In genomic region chr13:99916366-99917103, GRCh38 we compare ENCODE assay signal across 8 cellular contexts. TPM values are rescaled to one million over a fixed set of nuclear protein-coding genes. Genes with fewer than 3 reads are reported as not detected.
DNase-seq lines count a peak whose midpoint lies in the region; ATAC-seq and TF ChIP-seq lines count a peak whose summit lies in the region.

No MANE protein-coding gene starts in this region.

- H3K9me3 ChIP-seq in CD4-positive, CD25-positive, alpha-beta regulatory T cell (ENCODE audit: control insufficient read depth in 2 of 2, low read length in 2 of 2) = no peaks in the 10 kb centered on the region
- H3K9me3 ChIP-seq in adrenal gland (replicated peaks in 1 of 3) = no peaks in the 10 kb centered on the region
- no peaks in the 10 kb centered on the region for H3K9me3 ChIP-seq in right cardiac atrium (ENCODE audit: control insufficient read depth, low read length)
- H3K9me3 ChIP-seq in smooth muscle cell (replicated peaks; ENCODE audit: low read depth) = no peaks in the 10 kb centered on the region

- H3K4me3 Mint-ChIP-seq in CD4-positive, CD25-positive, alpha-beta regulatory T cell = peak overlapping the region in 2 of 4 donors; percentile 5 to 32

- no peaks in the 10 kb centered on the region for H3K36me3 ChIP-seq in CD4-positive, CD25-positive, alpha-beta regulatory T cell (ENCODE audit: control insufficient read depth, insufficient read depth, low read length)
- no peaks in the 10 kb centered on the region for H3K36me3 ChIP-seq in adrenal gland (replicated peaks in 1 of 2)
- H3K36me3 ChIP-seq in smooth muscle cell (ENCODE audit: low read depth) = no peaks in the 10 kb centered on the region

- no peaks in the 10 kb centered on the region for H3K36me3 Mint-ChIP-seq in CD4-positive, CD25-positive, alpha-beta regulatory T cell

- no peaks in the 10 kb centered on the region for H4K20me1 ChIP-seq in smooth muscle cell (ENCODE audit: low read depth)

- H3F3A ChIP-seq in smooth muscle cell (ENCODE audit: low read depth) = no peaks in the 10 kb centered on the region

- TF ChIP-seq CTCF in adrenal gland (IDR thresholded peaks at IDR 0.05) = peak; percentile 69 to 98 (median 86)
- TF ChIP-seq CTCF in smooth muscle cell (IDR thresholded peaks at IDR 0.05; ENCODE audit: borderline replicate concordance, insufficient read depth, poor library complexity, severe bottlenecking) = peak; percentile 96

- no peaks in the 10 kb centered on the region for H3K27me3 ChIP-seq in CD4-positive, CD25-positive, alpha-beta regulatory T cell (ENCODE audit: control insufficient read depth, insufficient read depth, low read length)
- H3K27me3 ChIP-seq in adrenal gland (peaks cover 16% of the 10 kb centered on the region), right cardiac atrium (ENCODE audit: control insufficient read depth, insufficient read depth) (no peaks in the 10 kb centered on the region), smooth muscle cell (ENCODE audit: low read depth) (peaks cover 26% of the 10 kb centered on the region)

- peak in 2 of 3 donors; percentile 54 to 75 for DNase-seq in CD4-positive, CD25-positive, alpha-beta regulatory T cell
- DNase-seq in NCI-H226 (peak; percentile 54), adrenal gland (peak in 3 of 7 donors; percentile 13 to 27 (median 20)), right cardiac atrium (no peak), smooth muscle cell (lab: John Stamatoyannopoulos, UW; ENCODE audit: unreplicated experiment) (no peak)
- no peak for DNase-seq in effector CD4-positive, alpha-beta T cell

- 33 to 40% (median 36%) methylated on average over 10 of the region's 10 CpGs for WGBS in adrenal gland, 4 donors
- WGBS in right cardiac atrium = 40% methylated on average over 10 of the region's 10 CpGs
- 39% methylated on average over 10 of the region's 10 CpGs for WGBS in smooth muscle cell (ENCODE audit: low lambda C conversion rate)

- no peak for TF ChIP-seq POLR2A in adrenal gland (IDR thresholded peaks at IDR 0.05)

- no peak overlapping the region for H3K4me2 ChIP-seq in smooth muscle cell

- H2AFZ ChIP-seq in smooth muscle cell (ENCODE audit: low read depth) = no peak overlapping the region

- peak; percentile 42 to 65 for ATAC-seq in CD4-positive, CD25-positive, alpha-beta regulatory T cell (ENCODE audit: low read depth in 2 of 2)
- ATAC-seq in GM18502 (IDR thresholded peaks at IDR 0.05; ENCODE audit: poor library complexity, unreplicated experiment) = peak; percentile 89
- peak; percentile 90 for ATAC-seq in HG03159 (IDR thresholded peaks at IDR 0.05; ENCODE audit: unreplicated experiment)
- ATAC-seq in right cardiac atrium = peak; percentile 74 to 77

- no peak overlapping the region for H3K27ac ChIP-seq in CD4-positive, CD25-positive, alpha-beta regulatory T cell (ENCODE audit: insufficient read depth, low read length, poor library complexity, severe bottlenecking)
- H3K27ac ChIP-seq in adrenal gland = no peak overlapping the region
- H3K27ac ChIP-seq in right cardiac atrium (ENCODE audit: low read length) = no peak overlapping the region
- no peak overlapping the region for H3K27ac ChIP-seq in smooth muscle cell (ENCODE audit: low read depth)

- H3K4me3 ChIP-seq in CD4-positive, CD25-positive, alpha-beta regulatory T cell (ENCODE audit: low read depth, low read length) = no peak overlapping the region
- H3K4me3 ChIP-seq in adrenal gland = no peak overlapping the region
- H3K4me3 ChIP-seq in right cardiac atrium (ENCODE audit: low read length) = no peak overlapping the region
- H3K4me3 ChIP-seq in smooth muscle cell = no peak overlapping the region

- peaks cover 24% of the 10 kb centered on the region for H3K4me1 ChIP-seq in CD4-positive, CD25-positive, alpha-beta regulatory T cell (ENCODE audit: control insufficient read depth, insufficient read depth, low read length, poor library complexity, severe bottlenecking)
- no peaks in the 10 kb centered on the region for H3K4me1 ChIP-seq in adrenal gland (replicated peaks in 1 of 2)
- no peaks in the 10 kb centered on the region for H3K4me1 ChIP-seq in right cardiac atrium (ENCODE audit: control insufficient read depth, insufficient read depth, low read length)
- no peaks in the 10 kb centered on the region for H3K4me1 ChIP-seq in smooth muscle cell (ENCODE audit: low read depth)

- H3K4me1 Mint-ChIP-seq in CD4-positive, CD25-positive, alpha-beta regulatory T cell = peaks cover 11 to 37% (median 26%) of the 10 kb centered on the region in 4 donors

- no peaks in the 10 kb centered on the region for H3K9me3 Mint-ChIP-seq in CD4-positive, CD25-positive, alpha-beta regulatory T cell

- intact Hi-C loops in adrenal gland (cut with DNase I) (loop anchor here in 1 of 2 donors (5.0 to 10.0 kb wide), 3 partner anchors 262 to 601 kb away; no protein-coding TSS in a partner anchor), right cardiac atrium (cut with DNase I) (loop anchor here (2.0 to 10.0 kb wide), 6 partner anchors 252 to 598 kb away; no protein-coding TSS in a partner anchor)

- H3K79me2 ChIP-seq in smooth muscle cell (ENCODE audit: low read depth) = no peaks in the 10 kb centered on the region

- peaks cover 10% of the 10 kb centered on the region for H3K27me3 Mint-ChIP-seq in CD4-positive, CD25-positive, alpha-beta regulatory T cell

- peak overlapping the region; percentile 1 to 43 (median 13) for H3K27ac Mint-ChIP-seq in CD4-positive, CD25-positive, alpha-beta regulatory T cell

- H3K9ac ChIP-seq in smooth muscle cell (ENCODE audit: low read depth) = no peak overlapping the region

RNA-seq across cellular contexts. Expression of gene ZIC5, which starts 55.0 kb away (rescaled TPM):
- total RNA-seq in CD4-positive, CD25-positive, alpha-beta regulatory T cell = not detected
- polyA plus RNA-seq in CD4-positive, CD25-positive, alpha-beta regulatory T cell = not detected
- total RNA-seq in adrenal gland (under 1 TPM in 1 of 8 donors, not detected in 7; 0.04 TPM), right cardiac atrium (not detected), smooth muscle cell (not detected in 2 replicates)
- polyA plus RNA-seq in adrenal gland (not detected), right cardiac atrium (not detected), smooth muscle cell (not detected in 2 replicates)

Comparison
In these comparisons a context has a peak if more than half of its experiments do, and no peak if none do; other contexts are left out.
1. DNase-seq: peak in CD4-positive, CD25-positive, alpha-beta regulatory T cell (2 of 3) and NCI-H226 (single experiment); none in right cardiac atrium (0 of 3), smooth muscle cell (single experiment) and effector CD4-positive, alpha-beta T cell (single experiment).
2. Peak in every context shown above with its lines, with median percentiles within 50 percentile points of each other: ATAC-seq.